8 cellular contexts compared by ENCODE assay signal in genomic region chr16:77675464-77676324, GRCh38. TPM values are rescaled to one million over a fixed set of nuclear protein-coding genes. Genes with fewer than 3 reads are reported as not detected.
A peak's percentile ranks its signal among the peaks of the same experiment; 100 is the strongest.
DNase-seq lines count a peak whose midpoint lies in the region; ATAC-seq and TF ChIP-seq lines count a peak whose summit lies in the region.

No MANE protein-coding gene starts in this region.

- no peaks in the 10 kb centered on the region for H3K9me3 Mint-ChIP-seq in activated CD4-positive, alpha-beta memory T cell treated with anti-CD3 and anti-CD28 coated beads for 36 hours

- no peak overlapping the region for H3K4me3 Mint-ChIP-seq in activated CD4-positive, alpha-beta memory T cell treated with anti-CD3 and anti-CD28 coated beads for 36 hours

- intact Hi-C loops in activated CD4-positive, alpha-beta memory T cell treated with anti-CD3 and anti-CD28 coated beads for 36 hours (cut with micrococcal nuclease) = loop anchor here (1.0 to 10.0 kb wide), 5 partner anchors 112 to 438 kb away; partner anchors contain the start of genes VAT1L and WWOX

- no peak overlapping the region for H3K4me3 ChIP-seq in GM12864 (ENCODE audit: low read depth, low read length)

- no peaks in the 10 kb centered on the region for H3K4me1 Mint-ChIP-seq in activated CD4-positive, alpha-beta memory T cell treated with anti-CD3 and anti-CD28 coated beads for 36 hours (ENCODE audit: low read depth)

- DNase-seq in GM12864 (ENCODE audit: low read depth) (peak; percentile 38), NCI-H748 treated with DMSO at 0.1 percent for 48 hours (lab: John Stamatoyannopoulos, UW) (peak; percentile 28), medulla oblongata (ENCODE audit: extremely low spot score) (peak; percentile 89)
- DNase-seq in activated CD4-positive, alpha-beta memory T cell treated with anti-CD3 and anti-CD28 coated beads for 36 hours = peak; percentile 70
- peak; percentile 50 for DNase-seq in effector CD8-positive, alpha-beta T cell (lab: John Stamatoyannopoulos, UW)
- peak; percentile 1 to 16 for DNase-seq in stimulated activated CD8-positive, alpha-beta memory T cell treated with anti-CD3 and anti-CD28 coated beads, Interleukin-15, amount 100 ng/mL, for 4 hours (ENCODE audit: low read depth in 2 of 2)

- H3K27ac Mint-ChIP-seq in activated CD4-positive, alpha-beta memory T cell treated with anti-CD3 and anti-CD28 coated beads for 36 hours = no peak overlapping the region

- H3K27me3 Mint-ChIP-seq in activated CD4-positive, alpha-beta memory T cell treated with anti-CD3 and anti-CD28 coated beads for 36 hours = peaks cover 8% of the 10 kb centered on the region

- no peaks in the 10 kb centered on the region for H3K36me3 Mint-ChIP-seq in activated CD4-positive, alpha-beta memory T cell treated with anti-CD3 and anti-CD28 coated beads for 36 hours

- CTCF ChIA-PET in activated CD4-positive, alpha-beta memory T cell treated with anti-CD3 and anti-CD28 coated beads for 36 hours (lab: Charles Lee) = interaction anchor here (0.6 to 5.3 kb wide), 8 partner anchors 11 to 327 kb away, joined by 3 to 38 read pairs (median 6); no protein-coding TSS in a partner anchor

- ATAC-seq in HG03139 (IDR thresholded peaks at IDR 0.05; ENCODE audit: unreplicated experiment) = peak; percentile 73
- ATAC-seq in HG03378 (IDR thresholded peaks at IDR 0.05; ENCODE audit: unreplicated experiment) = no peak

- POLR2A ChIA-PET in activated CD4-positive, alpha-beta memory T cell treated with anti-CD3 and anti-CD28 coated beads for 36 hours (lab: Charles Lee) = no interaction called here

- peak; percentile 81 for TF ChIP-seq CTCF in GM12864 (IDR thresholded peaks at IDR 0.05; ENCODE audit: low read depth, low read length, missing control alignments)

RNA-seq across cellular contexts. Expression of gene NUDT7, which starts 46.6 kb away (rescaled TPM):
- 10 to 100 TPM in 1 of 2 experiments, 1 to 10 TPM in 1; 8.2 to 10.1 TPM for total RNA-seq in activated CD4-positive, alpha-beta memory T cell treated with anti-CD3 and anti-CD28 coated beads for 36 hours

Comparison
In these comparisons a context has a peak if more than half of its experiments do, and no peak if none do; other contexts are left out.
1. DNase-seq: peak in every context shown above with its lines; median percentile 89 in medulla oblongata; 70 in activated CD4-positive, alpha-beta memory T cell treated with anti-CD3 and anti-CD28 coated beads for 36 hours; 50 in effector CD8-positive, alpha-beta T cell; 38 in GM12864; 28 in NCI-H748 treated with DMSO at 0.1 percent for 48 hours; 8 in stimulated activated CD8-positive, alpha-beta memory T cell treated with anti-CD3 and anti-CD28 coated beads, Interleukin-15, amount 100 ng/mL, for 4 hours.